Comparison of ENCODE assay signal across 9 cellular contexts in the genomic region with DNA sequence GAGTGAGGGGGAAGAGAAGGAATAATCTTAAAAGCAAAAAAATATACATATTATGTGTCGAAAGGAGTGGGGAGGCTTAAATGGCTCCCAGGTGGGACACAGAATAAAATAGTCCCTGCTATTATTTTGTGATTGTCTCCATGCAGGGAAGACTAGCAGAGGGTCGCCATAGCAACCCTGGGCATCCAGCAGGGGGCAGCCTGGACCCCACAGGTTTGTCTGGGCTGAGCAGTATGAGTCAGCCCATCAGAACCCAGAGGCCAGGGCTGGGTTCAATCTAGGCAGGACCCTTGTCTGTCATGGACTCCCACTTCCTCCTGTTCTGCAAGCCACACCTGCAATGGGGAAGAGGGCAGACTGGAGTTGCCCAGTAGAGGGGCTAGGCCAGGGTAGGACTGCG. TPM values are rescaled to one million over a fixed set of nuclear protein-coding genes. Genes with fewer than 3 reads are reported as not detected.
A peak's percentile ranks its signal among the peaks of the same experiment; 100 is the strongest.
DNase-seq lines count a peak whose midpoint lies in the region; ATAC-seq and TF ChIP-seq lines count a peak whose summit lies in the region.
"Had no signal": no experiment of that assay in that cellular context is flagged by ENCODE, and none has a peak within 500 bp of the region (broad histone marks: within the 10 kb centered on the region; RNA-seq: fewer than 3 reads in every experiment).

No MANE protein-coding gene starts in this region.

- TF ChIP-seq CTCF in fibroblast of mammary gland (conservative IDR thresholded peaks at IDR 0.05; ENCODE audit: control insufficient read depth, insufficient read depth, low read depth, low read length): peak; percentile 31
- TF ChIP-seq CTCF in prostate gland (IDR thresholded peaks at IDR 0.05): no peak
- no peak for TF ChIP-seq CTCF in thyroid gland (IDR thresholded peaks at IDR 0.05)
- TF ChIP-seq CTCF in upper lobe of right lung (IDR thresholded peaks at IDR 0.05): no peak

- no peak overlapping the region for H3K27ac ChIP-seq in prostate gland
- no peak overlapping the region for H3K27ac ChIP-seq in thyroid gland
- H3K27ac ChIP-seq in upper lobe of right lung: no peak overlapping the region

- WGBS in prostate gland: 81% methylated on average over 3 of the region's 3 CpGs
- 65 to 78% methylated on average over 3 of the region's 3 CpGs for WGBS in thyroid gland, 2 donors

- peak; percentile 27 for DNase-seq in ACHN
- DNase-seq in EL: peak; percentile 26
- DNase-seq in OCI-M1 (lab: John Stamatoyannopoulos, UW): peak; percentile 33
- peak; percentile 25 for DNase-seq in fibroblast of mammary gland (ENCODE audit: low read depth)
- no peak for DNase-seq in OCI-M2 (lab: John Stamatoyannopoulos, UW; ENCODE audit: unreplicated experiment)
- DNase-seq in prostate gland (ENCODE audit: low spot score): no peak
- DNase-seq in thyroid gland: no peak
- DNase-seq in upper lobe of right lung: no peak

- H3K4me1 ChIP-seq in prostate gland (replicated peaks) (peaks cover 5% of the 10 kb centered on the region), thyroid gland (no peaks in the 10 kb centered on the region), upper lobe of right lung (no peaks in the 10 kb centered on the region)

- no peak for TF ChIP-seq POLR2A in prostate gland (IDR thresholded peaks at IDR 0.05)
- no peak for TF ChIP-seq POLR2A in thyroid gland (IDR thresholded peaks at IDR 0.05)

- in situ Hi-C loops in ACHN (cut with HindIII; ENCODE audit: low pct_ligation_motif_present, low pct_unique_long_range_greater_than_20kb, low sequenced_read_pairs): no loop called here

- H3K9me3 ChIP-seq in prostate gland: no peaks in the 10 kb centered on the region
- H3K9me3 ChIP-seq in thyroid gland: no peaks in the 10 kb centered on the region
- no peaks in the 10 kb centered on the region for H3K9me3 ChIP-seq in upper lobe of right lung

- H3K27me3 ChIP-seq in prostate gland (replicated peaks; ENCODE audit: insufficient read depth) (no peaks in the 10 kb centered on the region), thyroid gland (no peaks in the 10 kb centered on the region), upper lobe of right lung (peaks cover 11% of the 10 kb centered on the region)

- no peak for ATAC-seq in upper lobe of right lung

- H3K4me3 ChIP-seq in fibroblast of mammary gland (ENCODE audit: control insufficient read depth, low read depth, low read length): no peak overlapping the region
- H3K4me3 ChIP-seq in prostate gland: no peak overlapping the region
- no peak overlapping the region for H3K4me3 ChIP-seq in thyroid gland (replicated peaks in 1 of 3)
- no peak overlapping the region for H3K4me3 ChIP-seq in upper lobe of right lung

- H3K36me3 ChIP-seq in prostate gland (no peaks in the 10 kb centered on the region), thyroid gland (no peaks in the 10 kb centered on the region), upper lobe of right lung (no peaks in the 10 kb centered on the region)

- intact Hi-C loops in prostate gland (cut with DNase I): no loop called here
- intact Hi-C loops in thyroid gland (cut with DNase I): no loop called here
- intact Hi-C loops in upper lobe of right lung (cut with DNase I): no loop called here

RNA-seq across cellular contexts. Expression of a gene that starts 17.6 kb away (rescaled TPM):
- total RNA-seq in prostate gland: 10 to 100 TPM in 1 of 2 donors, 1 to 10 TPM in 1; 2.9 to 10.2 TPM
- total RNA-seq in thyroid gland: 1 to 10 TPM in 2 of 4 donors, under 1 TPM in 1, not detected in 1; 0.13 to 1.1 (median 1.0) TPM
- 0.98 TPM for total RNA-seq in upper lobe of right lung
- total RNA-seq: mononuclear cell had no signal

Comparison
In these comparisons a context has a peak if more than half of its experiments do, and no peak if none do; other contexts are left out.
1. DNase-seq: peak in ACHN (single experiment), EL (single experiment), OCI-M1 (single experiment) and fibroblast of mammary gland (single experiment); none in OCI-M2 (single experiment), prostate gland (single experiment), thyroid gland (0 of 2) and upper lobe of right lung (single experiment).